In the genomic region with DNA sequence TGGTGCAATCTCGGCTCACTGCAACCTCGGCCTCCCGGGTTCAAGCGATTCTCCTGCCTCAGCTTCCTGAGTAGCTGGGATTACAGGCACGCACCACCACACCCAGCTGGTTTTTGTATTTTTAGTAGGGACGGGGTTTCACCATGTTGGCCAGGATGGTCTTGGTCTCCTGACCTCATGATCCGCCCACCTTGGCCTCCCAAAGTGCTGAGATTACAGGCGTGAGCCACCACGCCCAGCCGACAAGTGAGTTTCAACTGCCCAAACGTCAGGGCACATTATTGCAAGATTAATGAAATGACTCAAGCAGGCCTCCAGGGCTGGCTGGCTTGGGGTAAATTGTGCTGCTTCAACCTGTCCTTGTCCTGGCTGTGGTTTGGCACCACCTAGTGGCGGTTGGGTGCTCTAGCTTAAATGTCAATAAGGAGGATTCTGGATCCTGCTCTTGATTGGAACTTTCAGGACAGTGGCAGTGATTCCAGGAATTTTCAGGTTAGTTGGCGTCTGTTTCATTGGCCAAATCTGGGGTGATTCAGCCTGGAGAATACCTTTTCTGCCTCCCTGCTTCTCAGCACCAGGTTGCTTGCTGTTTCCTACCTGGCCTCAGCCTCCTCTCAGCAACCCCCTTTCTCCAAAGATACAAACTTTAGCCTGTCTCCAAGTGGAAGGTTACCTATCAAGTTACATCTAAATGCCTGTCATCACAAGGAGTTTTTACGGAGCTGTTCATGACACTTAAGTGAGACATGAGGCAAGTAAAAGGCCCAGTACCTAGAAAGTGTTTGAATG, we compare ENCODE assay signal across 8 cellular contexts. TPM values are rescaled to one million over a fixed set of nuclear protein-coding genes. Genes with fewer than 3 reads are reported as not detected.
DNase-seq lines count a peak whose midpoint lies in the region; ATAC-seq and TF ChIP-seq lines count a peak whose summit lies in the region.

No MANE protein-coding gene starts in this region.

- no peaks in the 10 kb centered on the region for H3K36me3 ChIP-seq in DOHH2 (ENCODE audit: control insufficient read depth, low read length)
- peaks cover 0 to 3% of the 10 kb centered on the region in 2 experiments; a peak in 1 of 3 replicates for H3K36me3 ChIP-seq in HEK293 (ENCODE audit: control insufficient read depth in 2 of 2, insufficient read depth in 1 of 2, low read length in 2 of 2)
- H3K36me3 ChIP-seq in right atrium auricular region, result no peaks in the 10 kb centered on the region

- H4K20me1 ChIP-seq in DOHH2 (ENCODE audit: control insufficient read depth, insufficient read depth, low read depth, low read length), result peaks cover 4% of the 10 kb centered on the region; the same call in 1 of the 2 replicates

- peak; percentile 91 for TF ChIP-seq CTCF in DOHH2 (IDR thresholded peaks at IDR 0.05; ENCODE audit: low read depth, low read length, poor library complexity, severe bottlenecking)
- peak; percentile 73 for TF ChIP-seq CTCF in HEK293 (tag by site-specific recombination; IDR thresholded peaks at IDR 0.05)
- peak; percentile 82 to 94 for TF ChIP-seq CTCF in right atrium auricular region (IDR thresholded peaks at IDR 0.05)

- H3K27ac Mint-ChIP-seq in T-cell, result no peak overlapping the region

- peak; percentile 83 to 94 (median 87) for ATAC-seq in T-cell (replicated peaks in 1 of 4)
- peak; percentile 90 for ATAC-seq in sciatic nerve
- no peak for ATAC-seq in GM21529 (IDR thresholded peaks at IDR 0.05; ENCODE audit: unreplicated experiment)

- H3K27ac ChIP-seq in DOHH2 (ENCODE audit: low read depth, low read length), result no peak overlapping the region
- no peak overlapping the region for H3K27ac ChIP-seq in HEK293 (ENCODE audit: extremely low read depth, low read depth, low read length)
- H3K27ac ChIP-seq in right atrium auricular region, result no peak overlapping the region

- H3K27me3 Mint-ChIP-seq in T-cell, result no peaks in the 10 kb centered on the region

- H3K9me3 Mint-ChIP-seq in T-cell, result no peaks in the 10 kb centered on the region

- no peaks in the 10 kb centered on the region for H3K9me2 ChIP-seq in DOHH2 (replicated peaks; ENCODE audit: control insufficient read depth, low read length)

- CTCF ChIA-PET in HEK293 (lab: Yijun Ruan, JAX), result interaction anchor here (0.6 to 3.0 kb wide), 30 partner anchors 10 to 622 kb away, joined by 3 to 36 read pairs (median 4); partner anchors contain the start of gene LIMD1
- CTCF ChIA-PET in T-cell (lab: Charles Lee), result interaction anchor here (0.6 to 3.1 kb wide), 35 partner anchors 9 to 620 kb away, joined by 3 to 33 read pairs (median 4); partner anchors contain the start of gene SACM1L (in 1 of the 2)

- peaks cover 3% of the 10 kb centered on the region for H3K36me3 Mint-ChIP-seq in T-cell

- H3K4me3 Mint-ChIP-seq in T-cell, result no peak overlapping the region

- H3K4me3 ChIP-seq in DOHH2 (ENCODE audit: low read length) (no peak overlapping the region), HEK293 (ENCODE audit: low read depth, low read length) (no peak overlapping the region), right atrium auricular region (no peak overlapping the region)

- DNase-seq in NCI-H1694 (lab: John Stamatoyannopoulos, UW) (peak; percentile 28), T-cell (peak; percentile 67 to 88 (median 81)), amniotic stem cell (lab: John Stamatoyannopoulos, UW) (peak; percentile 90), right atrium auricular region (ENCODE audit: low spot score) (peak; percentile 97), sciatic nerve (ENCODE audit: low spot score) (peak; percentile 94)

- H3K27me3 ChIP-seq in DOHH2 (ENCODE audit: control insufficient read depth, low read length) (no peaks in the 10 kb centered on the region), right atrium auricular region (no peaks in the 10 kb centered on the region)

- peaks cover 16 to 33% (median 21%) of the 10 kb centered on the region in 3 donors for H3K4me1 Mint-ChIP-seq in T-cell

- POLR2A ChIA-PET in HEK293 (lab: Yijun Ruan, JAX), result interaction anchor here (0.5 to 0.7 kb wide), 3 partner anchors 56 to 436 kb away, joined by 4 to 5 read pairs (median 4); no protein-coding TSS in a partner anchor
- POLR2A ChIA-PET in T-cell (lab: Charles Lee), result interaction anchor here (0.7 kb wide), 3 partner anchors 9 to 62 kb away, joined by 3 to 9 read pairs (median 6); partner anchors contain the start of gene LIMD1 (in 1 of the 2)

- no peaks in the 10 kb centered on the region for H3F3A ChIP-seq in DOHH2 (ENCODE audit: control insufficient read depth, insufficient read depth)

- H3K4me1 ChIP-seq in DOHH2 (ENCODE audit: control insufficient read depth, low read length) (peaks cover 9% of the 10 kb centered on the region), HEK293 (ENCODE audit: control insufficient read depth, insufficient read depth, low read length) (no peaks in the 10 kb centered on the region; the same call in 1 of the 2 replicates), right atrium auricular region (peaks cover 0 to 37% of the 10 kb centered on the region in 2 donors)

- H3K9me3 ChIP-seq in DOHH2 (ENCODE audit: control insufficient read depth, insufficient read depth, low read length), result no peaks in the 10 kb centered on the region
- H3K9me3 ChIP-seq in HEK293 (ENCODE audit: control insufficient read depth, insufficient read depth, low read depth, low read length), result no peaks in the 10 kb centered on the region
- no peaks in the 10 kb centered on the region for H3K9me3 ChIP-seq in right atrium auricular region

- intact Hi-C loops in sciatic nerve (cut with DNase I), result loop anchor here (5.0 kb wide), 1 partner anchor 139 kb away; no protein-coding TSS in a partner anchor

- H3K79me2 ChIP-seq in DOHH2 (ENCODE audit: control insufficient read depth, low read length), result no peaks in the 10 kb centered on the region

- H3K4me2 ChIP-seq in DOHH2 (ENCODE audit: low read length), result no peak overlapping the region

TF ChIP-seq in HEK293, 187 proteins besides CTCF, POLR2A, EP300 and RAD21 (continues in another document):
- TF ChIP-seq ZNF112 (tag by site-specific recombination; IDR thresholded peaks at IDR 0.05) (no peak), ZNF660 (tag by site-specific recombination; IDR thresholded peaks at IDR 0.05) (peak; percentile 31; the same call in 1 of the 2 replicates), KLF7 (tag by site-specific recombination; IDR thresholded peaks at IDR 0.05; ENCODE audit: borderline replicate concordance) (no peak), PRDM1 (tag by site-specific recombination; IDR thresholded peaks at IDR 0.05) (no peak), ZNF561 (tag by site-specific recombination; IDR thresholded peaks at IDR 0.05; ENCODE audit: borderline replicate concordance) (no peak), ZNF248 (tag by site-specific recombination; IDR thresholded peaks at IDR 0.05) (no peak), ZNF600 (tag by site-specific recombination; IDR thresholded peaks at IDR 0.05) (peak; percentile 52), BCL11B (tag by site-specific recombination; IDR thresholded peaks at IDR 0.05; ENCODE audit: low read depth) (no peak), ZNF426 (tag by site-specific recombination; IDR thresholded peaks at IDR 0.05) (no peak), ZNF174 (tag by site-specific recombination; IDR thresholded peaks at IDR 0.05) (no peak), ZIC2 (tag by site-specific recombination; IDR thresholded peaks at IDR 0.05) (no peak), ZNF792 (tag by site-specific recombination; IDR thresholded peaks at IDR 0.05) (no peak), REPIN1 (tag by site-specific recombination; IDR thresholded peaks at IDR 0.05; ENCODE audit: low read depth) (no peak), ZNF416 (tag by site-specific recombination; IDR thresholded peaks at IDR 0.05) (no peak), RBAK (tag by site-specific recombination; IDR thresholded peaks at IDR 0.05) (no peak), ZNF580 (tag by site-specific recombination; IDR thresholded peaks at IDR 0.05) (no peak), ZNF544 (tag by site-specific recombination; IDR thresholded peaks at IDR 0.05) (no peak), KLF1 (tag by site-specific recombination; IDR thresholded peaks at IDR 0.05) (peak; percentile 73), ZNF530 (tag by site-specific recombination; IDR thresholded peaks at IDR 0.05; ENCODE audit: low read depth) (no peak), ZNF510 (tag by site-specific recombination; IDR thresholded peaks at IDR 0.05; ENCODE audit: insufficient replicate concordance) (no peak), SP2 (tag by site-specific recombination; IDR thresholded peaks at IDR 0.05) (no peak), ZNF626 (tag by site-specific recombination; IDR thresholded peaks at IDR 0.05) (no peak), HOXA7 (CRISPR knock-in tag; IDR thresholded peaks at IDR 0.05; ENCODE audit: borderline replicate concordance) (no peak), ZNF654 (tag by site-specific recombination; IDR thresholded peaks at IDR 0.05; ENCODE audit: low read depth) (peak; percentile 88), ZNF391 (tag by site-specific recombination; IDR thresholded peaks at IDR 0.05; ENCODE audit: borderline replicate concordance, low read depth) (no peak)
- TF ChIP-seq, protein P1, sequence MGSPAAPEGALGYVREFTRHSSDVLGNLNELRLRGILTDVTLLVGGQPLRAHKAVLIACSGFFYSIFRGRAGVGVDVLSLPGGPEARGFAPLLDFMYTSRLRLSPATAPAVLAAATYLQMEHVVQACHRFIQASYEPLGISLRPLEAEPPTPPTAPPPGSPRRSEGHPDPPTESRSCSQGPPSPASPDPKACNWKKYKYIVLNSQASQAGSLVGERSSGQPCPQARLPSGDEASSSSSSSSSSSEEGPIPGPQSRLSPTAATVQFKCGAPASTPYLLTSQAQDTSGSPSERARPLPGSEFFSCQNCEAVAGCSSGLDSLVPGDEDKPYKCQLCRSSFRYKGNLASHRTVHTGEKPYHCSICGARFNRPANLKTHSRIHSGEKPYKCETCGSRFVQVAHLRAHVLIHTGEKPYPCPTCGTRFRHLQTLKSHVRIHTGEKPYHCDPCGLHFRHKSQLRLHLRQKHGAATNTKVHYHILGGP (tag by site-specific recombination; IDR thresholded peaks at IDR 0.05), result no peak

RNA-seq across cellular contexts. Expression of gene SACM1L, which starts 32.4 kb away (rescaled TPM):
- 10 to 100 TPM; 62.8 to 81.5 (median 69.1) TPM for total RNA-seq in T-cell
- 10 to 100 TPM; 16.6 to 18.7 TPM for total RNA-seq in right atrium auricular region
- total RNA-seq in sciatic nerve, result 66.0 TPM

Comparison
In these comparisons a context has a peak if more than half of its experiments do, and no peak if none do; other contexts are left out.
1. DNase-seq: peak in every context shown above with its lines; median percentile 97 in right atrium auricular region; 94 in sciatic nerve; 90 in amniotic stem cell; 81 in T-cell; 28 in NCI-H1694.